ENCODE assay signal across 8 cellular contexts in genomic region chr4:183443609-183444148, GRCh38. TPM values are rescaled to one million over a fixed set of nuclear protein-coding genes. Genes with fewer than 3 reads are reported as not detected.
A peak's percentile ranks its signal among the peaks of the same experiment; 100 is the strongest.
DNase-seq lines count a peak whose midpoint lies in the region; ATAC-seq and TF ChIP-seq lines count a peak whose summit lies in the region.

No MANE protein-coding gene starts in this region.

- peaks cover 19% of the 10 kb centered on the region for H3K36me3 ChIP-seq in CD4-positive, alpha-beta memory T cell (ENCODE audit: insufficient read depth, low read length)
- H3K36me3 ChIP-seq in SJCRH30, result peaks cover 28% of the 10 kb centered on the region
- peaks cover 30% of the 10 kb centered on the region for H3K36me3 ChIP-seq in lower lobe of right lung

- no peaks in the 10 kb centered on the region for H3K9me3 ChIP-seq in CD4-positive, alpha-beta memory T cell (ENCODE audit: control insufficient read depth in 1 of 2, low read length in 2 of 2)
- H3K9me3 ChIP-seq in SJCRH30 (replicated peaks) (no peaks in the 10 kb centered on the region), lower lobe of right lung (no peaks in the 10 kb centered on the region)

- no peak for TF ChIP-seq CTCF in HFFc6 (IDR thresholded peaks at IDR 0.05)
- TF ChIP-seq CTCF in cardiac fibroblast (IDR thresholded peaks at IDR 0.05; ENCODE audit: low read depth, low read length), result no peak
- TF ChIP-seq CTCF in lower lobe of right lung (IDR thresholded peaks at IDR 0.05), result no peak

- H3K4me3 ChIP-seq in CD4-positive, alpha-beta memory T cell (ENCODE audit: low read length in 2 of 2), result peak overlapping the region; percentile 45 to 85
- H3K4me3 ChIP-seq in SJCRH30 (peak overlapping the region; percentile 85), cardiac fibroblast (replicated peaks in 1 of 2; ENCODE audit: low read depth in 2 of 2, low read length in 2 of 2) (peak overlapping the region; percentile 77 to 97), lower lobe of right lung (peak overlapping the region; percentile 93)

- H3K4me1 Mint-ChIP-seq in CD4-positive, alpha-beta memory T cell, result peaks cover 29 to 59% (median 39%) of the 10 kb centered on the region in 4 donors
- peaks cover 50% of the 10 kb centered on the region for H3K4me1 Mint-ChIP-seq in HFFc6 (ENCODE audit: low read depth)

- peak in 1 of 5 donors; percentile 66 for DNase-seq in CD4-positive, alpha-beta memory T cell
- DNase-seq in HFFc6, result peak; percentile 38
- DNase-seq in SJCRH30, result peak; percentile 73 to 77
- DNase-seq in cardiac fibroblast (ENCODE audit: low read depth in 2 of 2), result no peak
- DNase-seq in lower lobe of right lung, result no peak
- peak; percentile 7 to 8 for DNase-seq in stimulated activated CD8-positive, alpha-beta memory T cell treated with anti-CD3 and anti-CD28 coated beads, Interleukin-4, amount 100 ng/mL, for 1 hour (ENCODE audit: low read depth in 2 of 2, low spot score in 1 of 2)
- no peak for DNase-seq in central memory CD4-positive, alpha-beta T cell

- intact Hi-C loops in CD4-positive, alpha-beta memory T cell (cut with micrococcal nuclease), result loop anchor here (1.0 to 10.0 kb wide), 7 partner anchors 13 to 1091 kb away; partner anchors contain the start of genes IRF2, RWDD4 and TRAPPC11
- intact Hi-C loops in lower lobe of right lung (cut with DNase I), result no loop called here

- H3K27me3 ChIP-seq in CD4-positive, alpha-beta memory T cell (ENCODE audit: insufficient read depth, low read length), result no peaks in the 10 kb centered on the region
- H3K27me3 ChIP-seq in SJCRH30 (no peaks in the 10 kb centered on the region), lower lobe of right lung (ENCODE audit: low read depth) (no peaks in the 10 kb centered on the region)

- no peaks in the 10 kb centered on the region for H3K27me3 Mint-ChIP-seq in CD4-positive, alpha-beta memory T cell
- no peaks in the 10 kb centered on the region for H3K27me3 Mint-ChIP-seq in HFFc6 (ENCODE audit: insufficient read depth)

- peaks cover 28 to 40% of the 10 kb centered on the region in 2 donors for H3K36me3 Mint-ChIP-seq in CD4-positive, alpha-beta memory T cell
- peaks cover 38% of the 10 kb centered on the region for H3K36me3 Mint-ChIP-seq in HFFc6 (ENCODE audit: low read depth)

- H3K9me3 Mint-ChIP-seq in CD4-positive, alpha-beta memory T cell, result no peaks in the 10 kb centered on the region
- peaks cover 1% of the 10 kb centered on the region; the same call in 1 of the 2 replicates for H3K9me3 Mint-ChIP-seq in HFFc6

- peak overlapping the region; percentile 88 to 98 (median 95) for H3K4me3 Mint-ChIP-seq in CD4-positive, alpha-beta memory T cell
- peak overlapping the region; percentile 100 for H3K4me3 Mint-ChIP-seq in HFFc6

- POLR2A ChIA-PET in CD4-positive, alpha-beta memory T cell (lab: Charles Lee; ENCODE audit: partially characterized antibody), result interaction anchor here (0.6 to 6.4 kb wide), 18 partner anchors 8 to 1952 kb away, joined by 3 to 130 read pairs (median 9); partner anchors contain the start of genes ING2, LRP2BP, RWDD4 and TRAPPC11

- CTCF ChIA-PET in CD4-positive, alpha-beta memory T cell (lab: Charles Lee; ENCODE audit: partially characterized antibody), result interaction anchor here (1.0 to 3.5 kb wide), 6 partner anchors 8 to 214 kb away, joined by 3 to 18 read pairs (median 8); partner anchors contain the start of gene ING2

- H3K4me1 ChIP-seq in CD4-positive, alpha-beta memory T cell (ENCODE audit: insufficient read depth, low read length), result peaks cover 45% of the 10 kb centered on the region
- H3K4me1 ChIP-seq in SJCRH30 (no peaks in the 10 kb centered on the region), lower lobe of right lung (peaks cover 40% of the 10 kb centered on the region)

- ATAC-seq in lower lobe of right lung (no peak), GM19023 (IDR thresholded peaks at IDR 0.05; ENCODE audit: unreplicated experiment) (no peak)

- peak overlapping the region; percentile 94 to 99 (median 95) for H3K27ac Mint-ChIP-seq in CD4-positive, alpha-beta memory T cell
- peak overlapping the region; percentile 96 for H3K27ac Mint-ChIP-seq in HFFc6

- H3K27ac ChIP-seq in CD4-positive, alpha-beta memory T cell (ENCODE audit: low read depth, low read length), result peak overlapping the region; percentile 96
- H3K27ac ChIP-seq in SJCRH30, result peak overlapping the region; percentile 96
- H3K27ac ChIP-seq in lower lobe of right lung, result peak overlapping the region; percentile 97

RNA-seq across cellular contexts. Expression of gene CDKN2AIP, which starts 0.8 kb away (rescaled TPM):
- total RNA-seq in CD4-positive, alpha-beta memory T cell, result 10 to 100 TPM; 48.3 to 51.1 TPM
- polyA plus RNA-seq in CD4-positive, alpha-beta memory T cell, result 10 to 100 TPM; 18.9 to 40.7 TPM
- total RNA-seq in HFFc6 (2021; fragmentation: NEBNext Ultra II Directional; extraction: Animal tissue kit (Norgen Biotek cat#: 25700)), result 10 to 100 TPM; 11.7 to 15.1 (median 13.6) TPM
- total RNA-seq in SJCRH30 (2014; rRNA removed; shearing (Covaris generic)), result 19.2 and 19.5 TPM in 2 replicates
- total RNA-seq in lower lobe of right lung, result 15.4 TPM

Comparison
In these comparisons a context has a peak if more than half of its experiments do, and no peak if none do; other contexts are left out.
1. DNase-seq: peak in HFFc6 (single experiment), SJCRH30 (2 of 2) and stimulated activated CD8-positive, alpha-beta memory T cell treated with anti-CD3 and anti-CD28 coated beads, Interleukin-4, amount 100 ng/mL, for 1 hour (2 of 2); none in cardiac fibroblast (0 of 2), lower lobe of right lung (single experiment) and central memory CD4-positive, alpha-beta T cell (single experiment).
2. Peak in every context shown above with its lines, with median percentiles within 50 percentile points of each other: H3K27ac ChIP-seq and H3K4me3 ChIP-seq.